7 cellular contexts compared by ENCODE assay signal in genomic region chr11:9726313-9727022, GRCh38.
DNase-seq lines count a peak whose midpoint lies in the region; ATAC-seq and TF ChIP-seq lines count a peak whose summit lies in the region.

No MANE protein-coding gene starts in this region.

- H3K27ac ChIP-seq in spleen: peak overlapping the region in 7 of 8 donors; percentile 0 to 59 (median 45)
- H3K27ac ChIP-seq in substantia nigra (ENCODE audit: low read depth, low read length, poor library complexity, severe bottlenecking): no peak overlapping the region

- TF ChIP-seq CTCF in cardiac fibroblast (IDR thresholded peaks at IDR 0.05; ENCODE audit: low read depth, low read length): peak; percentile 2
- no peak for TF ChIP-seq CTCF in spleen (IDR thresholded peaks at IDR 0.05 in 8 of 11, conservative IDR thresholded peaks at IDR 0.05 in 3 of 11)

- peaks cover 0 to 80% (median 19%) of the 10 kb centered on the region in 6 donors for H3K36me3 ChIP-seq in spleen

- H3K27me3 ChIP-seq in spleen (replicated peaks in 1 of 7): no peaks in the 10 kb centered on the region

- intact Hi-C loops in spleen (cut with DNase I; ENCODE audit: low total_unique reads): loop anchor here (5.0 kb wide), 1 partner anchor 109 kb away; no protein-coding TSS in a partner anchor

- H3K9me3 ChIP-seq in spleen: no peaks in the 10 kb centered on the region

- DNase-seq in M059J (ENCODE audit: low read depth) (peak; percentile 88), cardiac fibroblast (ENCODE audit: low read depth in 2 of 2) (peak in 1 of 2 donors; percentile 86), spleen (no peak), substantia nigra (lab: John Stamatoyannopoulos, UW) (no peak), SK-N-DZ (ENCODE audit: low spot score) (no peak), erythroblast (lab: John Stamatoyannopoulos, UW) (no peak)

- TF ChIP-seq POLR2A in spleen (IDR thresholded peaks at IDR 0.05) (no peak), erythroblast (IDR thresholded peaks at IDR 0.05; ENCODE audit: low read length) (no peak)

- 22 to 87% (median 51%) methylated on average over 3 of the region's 3 CpGs for WGBS in spleen, 5 donors

- ATAC-seq in GM19043 (IDR thresholded peaks at IDR 0.05; ENCODE audit: low read depth, unreplicated experiment): peak; percentile 47

- peaks cover 10 to 84% (median 34%) of the 10 kb centered on the region in 6 donors for H3K4me1 ChIP-seq in spleen

- H3K4me3 ChIP-seq in cardiac fibroblast (replicated peaks in 1 of 2; ENCODE audit: low read depth in 2 of 2, low read length in 2 of 2) (no peak overlapping the region), spleen (no peak overlapping the region)
